Comparison of ENCODE assay signal across 17 cellular contexts in the genomic region with DNA sequence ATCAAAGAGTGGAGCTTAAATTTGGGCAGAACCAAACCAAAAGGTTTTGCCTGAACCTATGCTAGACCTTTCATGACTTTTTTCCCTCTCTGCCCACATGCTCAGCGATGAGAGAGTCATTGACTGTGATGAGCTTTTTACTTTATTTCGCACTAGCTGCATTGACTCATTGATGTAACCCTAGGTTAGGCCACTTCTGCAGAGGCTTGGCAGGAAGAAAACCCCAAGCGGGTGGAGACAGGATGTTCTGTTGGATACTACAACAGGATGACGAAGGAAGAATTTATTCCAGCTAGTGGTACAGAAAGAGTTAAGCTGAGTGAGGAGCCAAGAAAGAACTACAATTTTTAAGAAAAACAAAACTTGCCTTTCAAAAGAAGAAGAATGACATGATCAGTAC. TPM values are rescaled to one million over a fixed set of nuclear protein-coding genes. Genes with fewer than 3 reads are reported as not detected.
DNase-seq lines count a peak whose midpoint lies in the region; ATAC-seq and TF ChIP-seq lines count a peak whose summit lies in the region.
"Had no signal": no experiment of that assay in that cellular context is flagged by ENCODE, and none has a peak within 500 bp of the region (broad histone marks: within the 10 kb centered on the region; RNA-seq: fewer than 3 reads in every experiment).

No MANE protein-coding gene starts in this region.

- intact Hi-C loops in activated CD4-positive, alpha-beta memory T cell treated with anti-CD3 and anti-CD28 coated beads for 36 hours (cut with micrococcal nuclease): no loop called here
- intact Hi-C loops in CD14-positive monocyte (cut with micrococcal nuclease): no loop called here

- no peak for TF ChIP-seq CTCF in fibroblast of pulmonary artery (IDR thresholded peaks at IDR 0.05; ENCODE audit: low read length, missing control alignments)
- TF ChIP-seq CTCF in CD14-positive monocyte (IDR thresholded peaks at IDR 0.05): no peak

- H3K36me3 Mint-ChIP-seq in activated naive CD4-positive, alpha-beta T cell treated with anti-CD3 and anti-CD28 coated beads, Interleukin-2, amount 50 U/mL, for 72 hours: no peaks in the 10 kb centered on the region
- no peaks in the 10 kb centered on the region for H3K36me3 Mint-ChIP-seq in activated CD4-positive, alpha-beta memory T cell treated with anti-CD3 and anti-CD28 coated beads for 36 hours
- H3K36me3 Mint-ChIP-seq in CD14-positive monocyte: no peaks in the 10 kb centered on the region
- H3K36me3 Mint-ChIP-seq: naive B cell had no signal

- CTCF ChIA-PET in activated CD4-positive, alpha-beta memory T cell treated with anti-CD3 and anti-CD28 coated beads for 36 hours (lab: Charles Lee): interaction anchor here (1.1 kb wide), 1 partner anchor 26 kb away, joined by 3 read pairs; no protein-coding TSS in a partner anchor

- H3K4me1 Mint-ChIP-seq in activated CD4-positive, alpha-beta memory T cell treated with anti-CD3 and anti-CD28 coated beads for 36 hours (ENCODE audit: low read depth): no peaks in the 10 kb centered on the region
- H3K4me1 Mint-ChIP-seq in CD14-positive monocyte: peaks cover 3% of the 10 kb centered on the region
- H3K4me1 Mint-ChIP-seq: activated CD4-positive, alpha-beta T cell treated with anti-CD3 and anti-CD28 coated beads, Interleukin-2, amount 10 ng/mL, durations not matched to agents 24 days and 14 days; naive B cell had no signal

- DNase-seq in activated naive CD4-positive, alpha-beta T cell treated with anti-CD3 and anti-CD28 coated beads, Interleukin-2, amount 50 U/mL, for 72 hours (ENCODE audit: low spot score in 2 of 2): no peak
- no peak for DNase-seq in activated naive CD4-positive, alpha-beta T cell treated with Interleukin-2 at 50 U/mL for 16 hours
- peak; percentile 29 for DNase-seq in T1000 (lab: John Stamatoyannopoulos, UW)
- peak; percentile 73 for DNase-seq in fibroblast of pulmonary artery (ENCODE audit: low read depth)
- DNase-seq in stromal cell of bone marrow (ENCODE audit: low read depth): peak; percentile 70
- DNase-seq in activated CD4-positive, alpha-beta memory T cell treated with anti-CD3 and anti-CD28 coated beads for 36 hours: no peak
- DNase-seq in CD14-positive monocyte (ENCODE audit: low spot score): no peak
- DNase-seq: activated CD4-positive, alpha-beta T cell treated with anti-CD3 and anti-CD28 coated beads, Interleukin-2, amount 10 ng/mL, durations not matched to agents 24 days and 14 days; anterior cingulate cortex; GOT3; naive B cell; NCI-H82; T-helper 2 cell; testis had no signal

- no peak overlapping the region for H3K27ac Mint-ChIP-seq in activated naive CD4-positive, alpha-beta T cell treated with anti-CD3 and anti-CD28 coated beads, Interleukin-2, amount 50 U/mL, for 72 hours
- H3K27ac Mint-ChIP-seq in activated CD4-positive, alpha-beta memory T cell treated with anti-CD3 and anti-CD28 coated beads for 36 hours: no peak overlapping the region
- no peak overlapping the region for H3K27ac Mint-ChIP-seq in CD14-positive monocyte
- H3K27ac Mint-ChIP-seq: activated CD4-positive, alpha-beta T cell treated with anti-CD3 and anti-CD28 coated beads, Interleukin-2, amount 10 ng/mL, durations not matched to agents 24 days and 14 days; naive B cell had no signal

- POLR2A ChIA-PET in activated CD4-positive, alpha-beta memory T cell treated with anti-CD3 and anti-CD28 coated beads for 36 hours (lab: Charles Lee): no interaction called here

- H3K9me3 Mint-ChIP-seq in activated naive CD4-positive, alpha-beta T cell treated with anti-CD3 and anti-CD28 coated beads, Interleukin-2, amount 50 U/mL, for 72 hours: no peaks in the 10 kb centered on the region
- H3K9me3 Mint-ChIP-seq in activated CD4-positive, alpha-beta memory T cell treated with anti-CD3 and anti-CD28 coated beads for 36 hours: no peaks in the 10 kb centered on the region
- H3K9me3 Mint-ChIP-seq in CD14-positive monocyte: peaks cover 0 to 2% (median 0%) of the 10 kb centered on the region in 7 donors
- H3K9me3 Mint-ChIP-seq: activated CD4-positive, alpha-beta T cell treated with anti-CD3 and anti-CD28 coated beads, Interleukin-2, amount 10 ng/mL, durations not matched to agents 24 days and 14 days had no signal

- no peak overlapping the region for H3K4me3 ChIP-seq in fibroblast of pulmonary artery (replicated peaks; ENCODE audit: low read depth, low read length)
- H3K4me3 ChIP-seq: psoas muscle, testis had no signal

- H3K4me3 Mint-ChIP-seq in activated CD4-positive, alpha-beta memory T cell treated with anti-CD3 and anti-CD28 coated beads for 36 hours: no peak overlapping the region
- no peak overlapping the region for H3K4me3 Mint-ChIP-seq in CD14-positive monocyte
- H3K4me3 Mint-ChIP-seq: activated CD4-positive, alpha-beta T cell treated with anti-CD3 and anti-CD28 coated beads, Interleukin-2, amount 10 ng/mL, durations not matched to agents 24 days and 14 days; naive B cell had no signal

- H3K27me3 Mint-ChIP-seq in activated CD4-positive, alpha-beta memory T cell treated with anti-CD3 and anti-CD28 coated beads for 36 hours: peaks cover 20% of the 10 kb centered on the region
- peaks cover 6 to 27% (median 7%) of the 10 kb centered on the region in 3 donors for H3K27me3 Mint-ChIP-seq in CD14-positive monocyte (ENCODE audit: low read depth in 3 of 3)

- ATAC-seq in activated naive CD4-positive, alpha-beta T cell treated with anti-CD3 and anti-CD28 coated beads, Interleukin-2, amount 50 U/mL, for 72 hours: peak; percentile 39 to 48
- no peak for ATAC-seq in GM21390 (IDR thresholded peaks at IDR 0.05; ENCODE audit: unreplicated experiment)

RNA-seq across cellular contexts. Expression of a gene that starts 18.4 kb away (rescaled TPM):
- not detected for total RNA-seq in activated naive CD4-positive, alpha-beta T cell treated with anti-CD3 and anti-CD28 coated beads, Interleukin-2, amount 50 U/mL, for 72 hours
- total RNA-seq in activated CD4-positive, alpha-beta memory T cell treated with anti-CD3 and anti-CD28 coated beads for 36 hours: not detected
- polyA plus RNA-seq in CD14-positive monocyte: not detected
- total RNA-seq: activated CD4-positive, alpha-beta T cell treated with anti-CD3 and anti-CD28 coated beads, Interleukin-2, amount 10 ng/mL, durations not matched to agents 24 days and 14 days; lower leg skin; psoas muscle; testis had no signal
- polyA plus RNA-seq: psoas muscle had no signal

Comparison
In these comparisons a context has a peak if more than half of its experiments do, and no peak if none do; other contexts are left out.
1. DNase-seq: peak in T1000 (single experiment), fibroblast of pulmonary artery (single experiment) and stromal cell of bone marrow (single experiment); none in activated naive CD4-positive, alpha-beta T cell treated with anti-CD3 and anti-CD28 coated beads, Interleukin-2, amount 50 U/mL, for 72 hours (0 of 2), activated naive CD4-positive, alpha-beta T cell treated with Interleukin-2 at 50 U/mL for 16 hours (single experiment), activated CD4-positive, alpha-beta memory T cell treated with anti-CD3 and anti-CD28 coated beads for 36 hours (single experiment) and CD14-positive monocyte (single experiment).